ENCODE assay signal across 11 cellular contexts in the genomic region with DNA sequence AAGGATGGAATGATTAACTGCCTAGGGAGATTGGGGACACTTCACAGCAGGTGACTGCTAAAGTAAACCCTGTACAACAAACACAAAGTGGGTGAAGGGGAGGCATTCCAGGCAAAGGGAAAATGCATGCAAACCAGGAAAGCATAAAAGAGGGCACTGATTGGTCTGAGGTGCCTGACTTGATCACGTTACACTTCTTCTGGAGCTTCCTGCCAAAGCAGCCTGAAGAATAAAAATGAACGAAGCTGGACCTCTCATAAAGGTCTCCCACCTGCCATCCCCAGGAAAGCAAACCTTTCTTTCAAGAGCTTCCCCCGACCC. TPM values are rescaled to one million over a fixed set of nuclear protein-coding genes. Genes with fewer than 3 reads are reported as not detected.
DNase-seq lines count a peak whose midpoint lies in the region; ATAC-seq, FAIRE-seq and TF ChIP-seq lines count a peak whose summit lies in the region.
"Had no signal": no experiment of that assay in that cellular context is flagged by ENCODE, and none has a peak within 500 bp of the region (broad histone marks: within the 10 kb centered on the region; RNA-seq: fewer than 3 reads in every experiment).

No MANE protein-coding gene starts in this region.

- H3K27me3 ChIP-seq in ascending aorta = no peaks in the 10 kb centered on the region
- no peaks in the 10 kb centered on the region for H3K27me3 ChIP-seq in pancreas
- H3K27me3 ChIP-seq: brain microvascular endothelial cell had no signal

- H3K36me3 ChIP-seq in ascending aorta (peaks cover 24 to 31% of the 10 kb centered on the region in 2 donors), pancreas (peaks cover 0 to 23% (median 0%) of the 10 kb centered on the region in 3 donors)

- H3K27ac ChIP-seq in ascending aorta (peak overlapping the region; percentile 57 to 67), pancreas (peak overlapping the region in 3 of 4 donors; percentile 68 to 89 (median 78))
- H3K27ac ChIP-seq: brain microvascular endothelial cell had no signal

- peak; percentile 3 to 7 (median 4) for ATAC-seq in pancreas
- no peak for ATAC-seq in GM21526 (IDR thresholded peaks at IDR 0.05; ENCODE audit: low FRiP score, unreplicated experiment)
- ATAC-seq in HG03139 (IDR thresholded peaks at IDR 0.05; ENCODE audit: unreplicated experiment) = no peak

- TF ChIP-seq CTCF in ascending aorta (IDR thresholded peaks at IDR 0.05) (no peak), pancreas (IDR thresholded peaks at IDR 0.05) (no peak)

- no peak overlapping the region for H3K4me3 ChIP-seq in ascending aorta
- no peak overlapping the region for H3K4me3 ChIP-seq in pancreas

- H3K4me1 ChIP-seq in ascending aorta (peaks cover 7 to 19% of the 10 kb centered on the region in 2 donors), pancreas (peaks cover 32 to 46% (median 41%) of the 10 kb centered on the region in 3 donors)

- DNase-seq in DMS 273 (lab: John Stamatoyannopoulos, UW; ENCODE audit: unreplicated experiment) (peak; percentile 29), DMS 273 treated with DMSO at 0.1 percent for 48 hours (lab: John Stamatoyannopoulos, UW) (no peak), NCI-H1105 (lab: John Stamatoyannopoulos, UW) (peak; percentile 48), ascending aorta (ENCODE audit: low spot score in 2 of 2) (no peak), pancreas (no peak), NCI-H2227 (lab: John Stamatoyannopoulos, UW; ENCODE audit: unreplicated experiment) (no peak)
- DNase-seq: GOT3 had no signal

- FAIRE-seq in pancreas (lab: Jason Lieb, UNC) = no peak
- FAIRE-seq: A204.1 had no signal

- H3K9me3 ChIP-seq in ascending aorta = no peaks in the 10 kb centered on the region
- H3K9me3 ChIP-seq in pancreas = no peaks in the 10 kb centered on the region

- intact Hi-C loops in ascending aorta (cut with DNase I) = loop anchor here (5.0 kb wide), 5 partner anchors 136 to 456 kb away; a partner anchor contains a TSS
- intact Hi-C loops in pancreas (cut with DNase I) = loop anchor here in 1 of 3 donors (5.0 kb wide), 1 partner anchor 121 kb away; no protein-coding TSS in a partner anchor

- WGBS in pancreas, 2 donors = 61 to 85% methylated on average over 3 of the region's 3 CpGs

RNA-seq across cellular contexts. Expression of a gene that starts 46.7 kb away (rescaled TPM):
- 1.1 TPM for total RNA-seq in ascending aorta
- total RNA-seq in pancreas = 10 to 100 TPM in 3 of 6 donors, 1 to 10 TPM in 3; 7.1 to 33.8 (median 16.5) TPM
- 10 to 100 TPM in 1 of 2 donors, 1 to 10 TPM in 1; 3.8 to 28.0 TPM for polyA plus RNA-seq in pancreas

Comparison
In these comparisons a context has a peak if more than half of its experiments do, and no peak if none do; other contexts are left out.
1. DNase-seq: peak in DMS 273 (single experiment) and NCI-H1105 (single experiment); none in DMS 273 treated with DMSO at 0.1 percent for 48 hours (single experiment), ascending aorta (0 of 2), pancreas (0 of 6) and NCI-H2227 (single experiment).
2. ATAC-seq: peak in pancreas (4 of 4); none in GM21526 (single experiment) and HG03139 (single experiment).